ENCODE assay signal across 18 cellular contexts in the genomic region with DNA sequence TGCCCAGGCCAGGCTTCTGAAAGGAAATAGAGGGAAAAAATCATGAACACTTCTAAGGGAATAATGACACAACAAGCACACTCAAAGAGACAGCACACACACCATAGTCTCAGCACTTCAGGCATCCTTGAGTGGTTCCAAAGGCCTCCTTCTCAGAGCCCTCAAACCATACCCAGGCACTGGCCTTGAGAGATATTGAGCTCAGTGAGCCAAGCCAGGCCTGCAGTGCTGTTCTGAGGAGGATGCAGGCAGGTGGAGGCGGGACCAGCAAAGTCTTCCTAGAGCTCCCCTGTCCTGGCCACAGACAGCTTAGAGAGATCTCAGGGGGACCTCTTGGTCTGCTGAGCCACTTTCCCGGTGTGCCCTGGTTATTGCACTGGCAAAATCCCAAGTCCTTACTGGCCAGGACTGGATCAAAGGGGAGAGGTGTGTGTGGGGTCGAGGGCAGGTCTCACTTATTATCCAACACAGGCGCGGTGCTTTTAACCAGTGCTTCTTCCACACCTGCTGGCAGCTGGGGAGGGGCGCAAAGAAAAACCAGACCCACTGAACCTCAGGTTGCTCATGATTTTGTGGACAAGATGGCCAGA.
DNase-seq lines count a peak whose midpoint lies in the region; ATAC-seq and TF ChIP-seq lines count a peak whose summit lies in the region.
"Had no signal": no experiment of that assay in that cellular context is flagged by ENCODE, and none has a peak within 500 bp of the region (broad histone marks: within the 10 kb centered on the region; RNA-seq: fewer than 3 reads in every experiment).

No MANE protein-coding gene starts in this region.

- H3K4me3 ChIP-seq in BLaER1 = no peak overlapping the region
- no peak overlapping the region for H3K4me3 ChIP-seq in endodermal cell (ENCODE audit: low read length)
- no peak overlapping the region for H3K4me3 ChIP-seq in parathyroid adenoma (ENCODE audit: low read depth, low read length)
- H3K4me3 ChIP-seq: GM12878 had no signal

- H2AFZ ChIP-seq in parathyroid adenoma = no peak overlapping the region

- H3K9me3 ChIP-seq in BLaER1 = no peaks in the 10 kb centered on the region
- H3K9me3 ChIP-seq in endodermal cell (ENCODE audit: control insufficient read depth, low read length) = no peaks in the 10 kb centered on the region
- no peaks in the 10 kb centered on the region for H3K9me3 ChIP-seq in parathyroid adenoma (ENCODE audit: control insufficient read depth, low read length)
- H3K9me3 ChIP-seq: BE2C had no signal

- no peaks in the 10 kb centered on the region for H3K27me3 Mint-ChIP-seq in endodermal cell (ENCODE audit: insufficient read depth)
- H3K27me3 Mint-ChIP-seq: activated naive CD4-positive, alpha-beta T cell treated with anti-CD3 and anti-CD28 coated beads, Interleukin-2, amount 10 ng/mL, durations not matched to agents 7 days and 5 days had no signal

- no peaks in the 10 kb centered on the region for H3K36me3 ChIP-seq in BLaER1
- no peaks in the 10 kb centered on the region for H3K36me3 ChIP-seq in endodermal cell (ENCODE audit: control insufficient read depth, insufficient read depth, low read length)
- H3K36me3 ChIP-seq in parathyroid adenoma (ENCODE audit: control insufficient read depth, insufficient read depth, low read length) = no peaks in the 10 kb centered on the region
- H3K36me3 ChIP-seq: BE2C had no signal

- H3K4me2 ChIP-seq in BLaER1 (peak overlapping the region; percentile 40), parathyroid adenoma (ENCODE audit: low read length) (no peak overlapping the region)
- H3K4me2 ChIP-seq: KMS-11 had no signal

- no peaks in the 10 kb centered on the region for H3K27me3 ChIP-seq in BLaER1
- H3K27me3 ChIP-seq in endodermal cell (ENCODE audit: control insufficient read depth, insufficient read depth, low read length, poor library complexity, severe bottlenecking) = no peaks in the 10 kb centered on the region
- no peaks in the 10 kb centered on the region for H3K27me3 ChIP-seq in parathyroid adenoma (ENCODE audit: control insufficient read depth, insufficient read depth, low read length)
- H3K27me3 ChIP-seq: BE2C had no signal

- H3K4me1 Mint-ChIP-seq in endodermal cell = no peaks in the 10 kb centered on the region

- no peak overlapping the region for H3K27ac ChIP-seq in BLaER1
- no peak overlapping the region for H3K27ac ChIP-seq in endodermal cell (ENCODE audit: low read depth, low read length)
- H3K27ac ChIP-seq in parathyroid adenoma = peak overlapping the region; percentile 63
- H3K27ac ChIP-seq: KMS-11 had no signal

- H3K4me1 ChIP-seq in BLaER1 (peaks cover 14% of the 10 kb centered on the region), endodermal cell (ENCODE audit: control insufficient read depth, insufficient read depth, low read length) (no peaks in the 10 kb centered on the region), parathyroid adenoma (no peaks in the 10 kb centered on the region)

- ATAC-seq in GM19395 (IDR thresholded peaks at IDR 0.05; ENCODE audit: unreplicated experiment) (peak; percentile 14), HG03095 (IDR thresholded peaks at IDR 0.05; ENCODE audit: unreplicated experiment) (no peak), HG02870 (IDR thresholded peaks at IDR 0.05; ENCODE audit: unreplicated experiment) (no peak)

- H4K20me1 ChIP-seq in BLaER1 = no peaks in the 10 kb centered on the region

- no peaks in the 10 kb centered on the region for H3K9me3 Mint-ChIP-seq in endodermal cell
- H3K9me3 Mint-ChIP-seq: activated naive CD4-positive, alpha-beta T cell treated with anti-CD3 and anti-CD28 coated beads, Interleukin-2, amount 10 ng/mL, durations not matched to agents 7 days and 5 days; mesothelial cell of epicardium had no signal

- WGBS in endodermal cell (ENCODE audit: insufficient coverage in 1 of 2, insufficient read length in 1 of 2), 2 experiments = 88 to 92% methylated on average over 3 to 6 of the region's 6 CpGs

- TF ChIP-seq CTCF in endodermal cell (conservative IDR thresholded peaks at IDR 0.05) = no peak
- no peak for TF ChIP-seq CTCF in parathyroid adenoma (IDR thresholded peaks at IDR 0.05)

- H3K79me2 ChIP-seq in parathyroid adenoma = no peaks in the 10 kb centered on the region

- peak; percentile 33 for DNase-seq in endodermal cell
- no peak for DNase-seq in LoVo (ENCODE audit: low spot score)
- no peak for DNase-seq in Ammon's horn (ENCODE audit: low spot score)
- DNase-seq: activated CD4-positive, alpha-beta T cell treated with anti-CD3 and anti-CD28 coated beads, Interleukin-2, amount 50 U/mL, for 1 hour; activated naive CD4-positive, alpha-beta T cell treated with anti-CD3 and anti-CD28 coated beads, Interleukin-2, amount 10 ng/mL, durations not matched to agents 7 days and 5 days; BE2C; DND-41; NCI-H1694; NCI-H748 treated with DMSO at 0.1 percent for 48 hours; RPMI8226 had no signal

- no peaks in the 10 kb centered on the region for H3K36me3 Mint-ChIP-seq in endodermal cell (ENCODE audit: low read depth)
- H3K36me3 Mint-ChIP-seq: activated naive CD4-positive, alpha-beta T cell treated with anti-CD3 and anti-CD28 coated beads, Interleukin-2, amount 10 ng/mL, durations not matched to agents 7 days and 5 days; mesothelial cell of epicardium had no signal

- no peak overlapping the region for H3K27ac Mint-ChIP-seq in endodermal cell
- H3K27ac Mint-ChIP-seq: activated naive CD4-positive, alpha-beta T cell treated with anti-CD3 and anti-CD28 coated beads, Interleukin-2, amount 10 ng/mL, durations not matched to agents 7 days and 5 days had no signal

- H3K9ac ChIP-seq in BLaER1 (no peak overlapping the region), endodermal cell (ENCODE audit: extremely low read depth, low read length, poor library complexity, severe bottlenecking) (no peak overlapping the region), parathyroid adenoma (no peak overlapping the region)
- H3K9ac ChIP-seq: KMS-11 had no signal

- H3K4me3 Mint-ChIP-seq in endodermal cell = no peak overlapping the region
- H3K4me3 Mint-ChIP-seq: activated naive CD4-positive, alpha-beta T cell treated with anti-CD3 and anti-CD28 coated beads, Interleukin-2, amount 10 ng/mL, durations not matched to agents 7 days and 5 days; mesothelial cell of epicardium had no signal
